27 cellular contexts compared by ENCODE assay signal in the genomic region with DNA sequence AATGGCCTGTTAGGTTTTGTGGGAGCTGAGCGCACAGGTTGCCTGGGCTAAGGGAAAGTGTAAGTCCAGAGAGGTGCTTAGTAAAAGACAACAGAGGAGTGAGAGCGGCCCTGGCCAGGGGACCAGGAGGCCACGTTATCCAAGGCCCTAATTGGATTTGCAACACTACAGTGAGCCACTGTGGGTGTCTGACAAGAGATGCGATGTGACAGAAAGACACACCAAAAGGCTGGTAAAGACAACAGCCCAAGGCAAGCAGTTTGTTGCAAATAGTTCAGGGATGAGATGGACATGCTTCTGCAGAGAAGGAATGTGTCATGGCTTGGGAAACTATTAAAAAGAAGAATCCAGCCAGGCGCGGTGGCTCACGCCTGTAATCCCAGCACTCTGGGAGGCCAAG.
DNase-seq lines count a peak whose midpoint lies in the region; ATAC-seq and TF ChIP-seq lines count a peak whose summit lies in the region.
"Had no signal": no experiment of that assay in that cellular context is flagged by ENCODE, and none has a peak within 500 bp of the region (broad histone marks: within the 10 kb centered on the region; RNA-seq: fewer than 3 reads in every experiment).

No MANE protein-coding gene starts in this region.

- TF ChIP-seq CTCF in IMR-90 (conservative IDR thresholded peaks at IDR 0.05; ENCODE audit: low read depth, low read length), result no peak
- no peak for TF ChIP-seq CTCF in chondrocyte (IDR thresholded peaks at IDR 0.05)

- BruUV-seq in IMR-90 (replicated peaks; lab: Mats Ljungman, UMichigan), result no TSS peak

- H2BK120ac ChIP-seq in IMR-90 (ENCODE audit: low read depth, low read length) (peak overlapping the region; percentile 53; the same call in 1 of the 2 replicates), mesenchymal stem cell (ENCODE audit: low read depth, low read length) (no peak overlapping the region)

- no peak overlapping the region for H3K4me3 Mint-ChIP-seq in chondrocyte (ENCODE audit: unreplicated experiment)
- H3K4me3 Mint-ChIP-seq: activated CD4-positive, alpha-beta memory T cell treated with anti-CD3 and anti-CD28 coated beads, Interleukin-2, amount 10 ng/mL, durations not matched to agents 7 days and 5 days; brain; stimulated activated naive CD8-positive, alpha-beta T cell treated with anti-CD3 and anti-CD28 coated beads, Interleukin-15, Interleukin-2, amounts not matched to agents 100 ng/mL and 50 ng/mL, for 24 hours; T-helper 1 cell treated with Interleukin-12 subunit alpha and Interleukin-12 subunit beta and Interleukin-4 antibody, amounts not matched to agents 30 μg/mL and 1 μg/mL, for 36 hours had no signal

- no peak overlapping the region for H2BK15ac ChIP-seq in IMR-90 (ENCODE audit: low read depth, low read length)
- no peak overlapping the region for H2BK15ac ChIP-seq in mesenchymal stem cell (ENCODE audit: low read depth, poor library complexity, severe bottlenecking)

- H2AFZ ChIP-seq in IMR-90 (replicated peaks; ENCODE audit: low read length, poor library complexity), result no peak overlapping the region
- H2AFZ ChIP-seq in mesenchymal stem cell (ENCODE audit: low read depth, low read length), result no peak overlapping the region

- dilution Hi-C loops in IMR-90 (cut with HindIII; ENCODE audit: low sequenced_read_pairs, unreplicated experiment), result no loop called here

- no peak overlapping the region for H2BK5ac ChIP-seq in IMR-90 (ENCODE audit: low read depth, low read length, poor library complexity, severe bottlenecking)
- H2BK5ac ChIP-seq in mesenchymal stem cell (ENCODE audit: low read depth, low read length, poor library complexity, severe bottlenecking), result no peak overlapping the region

- H2BK12ac ChIP-seq in mesenchymal stem cell (ENCODE audit: low read length in 2 of 2), result no peak overlapping the region

- H4K91ac ChIP-seq in IMR-90 (ENCODE audit: insufficient read depth, low read depth, low read length) (no peak overlapping the region), mesenchymal stem cell (ENCODE audit: low read length) (no peak overlapping the region)

- no peak overlapping the region for H2AK9ac ChIP-seq in IMR-90 (replicated peaks; ENCODE audit: low read depth, low read length, poor library complexity)

- H4K8ac ChIP-seq in IMR-90 (ENCODE audit: low read depth in 2 of 2, low read length in 2 of 2) (peak overlapping the region in 1 of 2 experiments; percentile 2; a peak in 1 of 4 replicates), mesenchymal stem cell (ENCODE audit: low read length) (no peak overlapping the region)

- no peaks in the 10 kb centered on the region for H3K36me3 Mint-ChIP-seq in chondrocyte (ENCODE audit: low read depth)
- H3K36me3 Mint-ChIP-seq: brain had no signal

- H3K79me1 ChIP-seq in IMR-90 (ENCODE audit: low read depth in 1 of 2, low read length in 2 of 2) (no peaks in the 10 kb centered on the region), mesenchymal stem cell (replicated peaks; ENCODE audit: low read length, poor library complexity, severe bottlenecking) (no peaks in the 10 kb centered on the region)

- H3K27me3 ChIP-seq in IMR-90 (ENCODE audit: control insufficient read depth, insufficient read depth, low read length) (no peaks in the 10 kb centered on the region; the same call in 1 of the 2 replicates), mesenchymal stem cell (ENCODE audit: control insufficient read depth in 1 of 2, insufficient read depth in 1 of 2, low read length in 2 of 2) (peaks cover 0 to 4% of the 10 kb centered on the region in 2 experiments)
- H3K27me3 ChIP-seq: gastrocnemius medialis had no signal

- H3K36me3 ChIP-seq in IMR-90 (ENCODE audit: control insufficient read depth, insufficient read depth, low read length) (no peaks in the 10 kb centered on the region), mesenchymal stem cell (ENCODE audit: control insufficient read depth in 1 of 2, insufficient read depth in 2 of 2, low read depth in 1 of 2, low read length in 2 of 2) (no peaks in the 10 kb centered on the region)
- H3K36me3 ChIP-seq: gastrocnemius medialis, HAP-1, thoracic aorta had no signal

- H3K56ac ChIP-seq in IMR-90 (ENCODE audit: extremely low read depth, insufficient read depth, low read length), result no peak overlapping the region

- TF ChIP-seq RAD21 in IMR-90 (IDR thresholded peaks at IDR 0.05; ENCODE audit: low read length), result no peak

- peak overlapping the region; percentile 45; the same call in 1 of the 2 replicates for H4K5ac ChIP-seq in IMR-90 (ENCODE audit: low read depth, low read length)

- in situ Hi-C loops in IMR-90 (cut with MboI; ENCODE audit: low sequenced_read_pairs), result no loop called here

- H3K27ac ChIP-seq in IMR-90 (ENCODE audit: insufficient read depth, low read length) (no peak overlapping the region), mesenchymal stem cell (ENCODE audit: low read length, poor library complexity, severe bottlenecking) (peak overlapping the region; percentile 68)
- H3K27ac ChIP-seq: gastrocnemius medialis, SK-N-MC, thoracic aorta had no signal

- H3K14ac ChIP-seq in IMR-90 (replicated peaks; ENCODE audit: low read depth, low read length), result no peak overlapping the region; the same call in 1 of the 2 replicates
- no peak overlapping the region for H3K14ac ChIP-seq in mesenchymal stem cell (ENCODE audit: low read length in 2 of 2)

- no peaks in the 10 kb centered on the region for H3K27me3 Mint-ChIP-seq in chondrocyte (ENCODE audit: low read depth)

- intact Hi-C loops in IMR-90 (cut with micrococcal nuclease), result no loop called here

- no peaks in the 10 kb centered on the region for H3K9me3 Mint-ChIP-seq in chondrocyte (ENCODE audit: low read depth)
- H3K9me3 Mint-ChIP-seq: activated CD4-positive, alpha-beta memory T cell treated with anti-CD3 and anti-CD28 coated beads, Interleukin-2, amount 10 ng/mL, durations not matched to agents 7 days and 5 days; stimulated activated naive CD8-positive, alpha-beta T cell treated with anti-CD3 and anti-CD28 coated beads, Interleukin-15, Interleukin-2, amounts not matched to agents 100 ng/mL and 50 ng/mL, for 24 hours; T-helper 1 cell treated with Interleukin-12 subunit alpha and Interleukin-12 subunit beta and Interleukin-4 antibody, amounts not matched to agents 30 μg/mL and 1 μg/mL, for 36 hours had no signal

- H3K23ac ChIP-seq in IMR-90 (ENCODE audit: low read depth, low read length) (no peak overlapping the region), mesenchymal stem cell (ENCODE audit: low read length in 2 of 2) (no peak overlapping the region)

- TF ChIP-seq POLR2A in IMR-90 (IDR thresholded peaks at IDR 0.05; ENCODE audit: low read depth, low read length), result no peak

- H3K9ac ChIP-seq in IMR-90 (ENCODE audit: low read depth, low read length) (no peak overlapping the region), mesenchymal stem cell (ENCODE audit: low read length) (no peak overlapping the region)

- H3K4me1 Mint-ChIP-seq in chondrocyte (ENCODE audit: low read depth), result peaks cover 43% of the 10 kb centered on the region

- peak overlapping the region; percentile 73; the same call in 1 of the 2 replicates for H3K18ac ChIP-seq in IMR-90 (ENCODE audit: low read depth, low read length)
- H3K18ac ChIP-seq in mesenchymal stem cell (ENCODE audit: low read depth in 1 of 2, low read length in 2 of 2), result no peak overlapping the region

- H2BK20ac ChIP-seq in IMR-90 (ENCODE audit: low read depth, low read length), result no peak overlapping the region

- peak overlapping the region; percentile 90 for H3K27ac Mint-ChIP-seq in chondrocyte (ENCODE audit: unreplicated experiment)
- H3K27ac Mint-ChIP-seq: activated CD4-positive, alpha-beta memory T cell treated with anti-CD3 and anti-CD28 coated beads, Interleukin-2, amount 10 ng/mL, durations not matched to agents 7 days and 5 days; brain; stimulated activated naive CD8-positive, alpha-beta T cell treated with anti-CD3 and anti-CD28 coated beads, Interleukin-15, Interleukin-2, amounts not matched to agents 100 ng/mL and 50 ng/mL, for 24 hours; T-helper 1 cell treated with Interleukin-12 subunit alpha and Interleukin-12 subunit beta and Interleukin-4 antibody, amounts not matched to agents 30 μg/mL and 1 μg/mL, for 36 hours had no signal

- 0 out of 2 replicates have a peak, but pooled peaks have one; percentile 21 for ATAC-seq in IMR-90 (ENCODE audit: low read depth)
- no peak for ATAC-seq in GM21717 (IDR thresholded peaks at IDR 0.05; ENCODE audit: unreplicated experiment)
- ATAC-seq: esophagus mucosa, gastrocnemius medialis, K562 had no signal

- H2AK5ac ChIP-seq in IMR-90 (ENCODE audit: low read depth, low read length), result 0 out of 2 replicates have a peak overlapping the region, but pooled peaks have one; percentile 65
- no peak overlapping the region for H2AK5ac ChIP-seq in mesenchymal stem cell (ENCODE audit: low read length, severe bottlenecking)

- H3K9me3 ChIP-seq in IMR-90 (ENCODE audit: control insufficient read depth, insufficient read depth, low read length) (no peaks in the 10 kb centered on the region), mesenchymal stem cell (ENCODE audit: control insufficient read depth, low read length) (no peaks in the 10 kb centered on the region)
- H3K9me3 ChIP-seq: gastrocnemius medialis, HAP-1, thoracic aorta had no signal

- CTCF ChIA-PET in IMR-90 (lab: Yijun Ruan, JAX), result no interaction called here

- WGBS in IMR-90 (ENCODE audit: extremely low coverage in 2 of 2, insufficient read length in 1 of 2), 2 experiments, result 78% methylated on average over 6 of the region's 7 CpGs; no CpG with 5 or more reads in 1 of the 2 experiments
- WGBS in mesenchymal stem cell, result 75% methylated on average over 7 of the region's 7 CpGs

- no peak overlapping the region for H3K4ac ChIP-seq in IMR-90 (ENCODE audit: low read depth, low read length)
- H3K4ac ChIP-seq in mesenchymal stem cell (ENCODE audit: low read depth in 1 of 2, low read length in 2 of 2), result peak overlapping the region in 1 of 2 experiments; percentile 65

- H4K20me1 ChIP-seq in IMR-90 (ENCODE audit: insufficient read depth, low read length), result no peaks in the 10 kb centered on the region

- H3K4me1 ChIP-seq in IMR-90 (ENCODE audit: control insufficient read depth, insufficient read depth, low read length), result peaks cover 12% of the 10 kb centered on the region; the same call in 1 of the 2 replicates
- H3K4me1 ChIP-seq in mesenchymal stem cell (ENCODE audit: control insufficient read depth, insufficient read depth, low read depth, low read length), result peaks cover 8% of the 10 kb centered on the region
- H3K4me1 ChIP-seq: gastrocnemius medialis, HAP-1 had no signal

- DNase-seq in AG08395 (ENCODE audit: low spot score) (peak; percentile 34), IMR-90 (peak; percentile 16), chondrocyte (ENCODE audit: low spot score) (no peak), mesenchymal stem cell (no peak), SW480 (ENCODE audit: low spot score) (no peak), NCI-H1105 treated with DMSO at 0.1 percent for 48 hours (lab: John Stamatoyannopoulos, UW) (no peak), NCI-H2171 (lab: John Stamatoyannopoulos, UW) (no peak)
- DNase-seq: activated CD4-positive, alpha-beta memory T cell treated with anti-CD3 and anti-CD28 coated beads, Interleukin-2, amount 10 ng/mL, durations not matched to agents 7 days and 5 days; activated CD4-positive, CD25-positive, alpha-beta regulatory T cell treated with anti-CD3 and anti-CD28 coated beads, Interleukin-2, amount 50 U/mL, for 72 hours; activated effector memory CD4-positive, alpha-beta T cell treated with anti-CD3 and anti-CD28 coated beads, Interleukin-2, amount 50 U/mL, for 16 hours; activated T-cell treated with anti-CD3 and anti-CD28 coated beads for 4 hours; DMS153; effector memory CD4-positive, alpha-beta T cell; gastrocnemius medialis; GF-D8; MM.1S; NCI-H1417 treated with DMSO at 0.1 percent for 48 hours; NCI-H748 treated with DMSO at 0.1 percent for 48 hours had no signal

- H3K4me2 ChIP-seq in IMR-90 (ENCODE audit: low read depth, low read length), result no peak overlapping the region
- no peak overlapping the region for H3K4me2 ChIP-seq in mesenchymal stem cell (ENCODE audit: low read length, poor library complexity, severe bottlenecking)

- POLR2A ChIA-PET in IMR-90 (lab: Charles Lee; ENCODE audit: unreplicated experiment), result no interaction called here

- H3K4me3 ChIP-seq in IMR-90 (ENCODE audit: insufficient read depth, low read depth, low read length), result no peak overlapping the region
- H3K4me3 ChIP-seq in mesenchymal stem cell (ENCODE audit: insufficient read depth in 1 of 2, low read depth in 1 of 2, low read length in 2 of 2), result no peak overlapping the region
- H3K4me3 ChIP-seq: gastrocnemius medialis, HAP-1, K562, SK-N-MC, thoracic aorta had no signal

- H3K9me1 ChIP-seq in IMR-90 (ENCODE audit: insufficient read depth, low read length), result peaks cover 7% of the 10 kb centered on the region; the same call in 1 of the 2 replicates

Comparison
In these comparisons a context has a peak if more than half of its experiments do, and no peak if none do; other contexts are left out.
1. DNase-seq: peak in AG08395 (single experiment) and IMR-90 (single experiment); none in chondrocyte (single experiment), mesenchymal stem cell (single experiment), SW480 (single experiment), NCI-H1105 treated with DMSO at 0.1 percent for 48 hours (single experiment) and NCI-H2171 (single experiment).